In the genomic region with DNA sequence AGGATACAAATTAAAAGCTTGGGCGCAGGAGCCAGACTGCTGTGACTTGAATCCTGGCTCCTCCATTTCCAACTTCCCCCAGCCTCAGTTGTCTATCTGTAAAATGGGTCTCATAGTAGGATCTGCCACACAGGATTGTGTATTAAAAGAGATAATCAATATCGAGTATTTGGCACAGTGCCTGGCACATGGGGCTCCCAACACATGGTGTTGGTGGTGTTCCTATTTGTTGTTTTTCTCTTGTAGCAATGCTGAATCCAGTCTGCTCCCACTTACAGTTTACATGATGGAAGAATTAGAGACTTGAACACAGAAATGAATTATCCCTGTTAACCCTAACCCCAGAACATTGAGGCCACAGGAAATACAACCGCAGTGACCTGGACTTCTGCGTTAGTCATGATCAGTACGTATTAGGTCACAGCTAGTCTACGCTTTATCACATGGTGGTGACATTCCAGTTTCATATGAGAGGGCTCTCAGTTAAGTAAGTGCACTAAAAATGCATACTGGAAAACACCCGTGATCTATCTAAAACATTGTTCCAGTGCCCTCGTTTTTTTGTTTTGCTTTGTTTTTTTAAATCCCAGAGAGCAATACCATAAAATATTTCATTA, we compare ENCODE assay signal across 8 cellular contexts.
DNase-seq lines count a peak whose midpoint lies in the region; ATAC-seq and TF ChIP-seq lines count a peak whose summit lies in the region.

No MANE protein-coding gene starts in this region.

- H3K27ac ChIP-seq in SJSA1 = peak overlapping the region; percentile 97

- DNase-seq in GM03348 (ENCODE audit: low spot score) = peak; percentile 63
- DNase-seq in SJSA1 (ENCODE audit: low read depth in 1 of 2, low spot score in 2 of 2) = peak in 1 of 2 experiments; percentile 85
- DNase-seq in epithelial cell of proximal tubule (ENCODE audit: low read depth) = peak; percentile 98
- peak; percentile 98 for DNase-seq in renal cortical epithelial cell (ENCODE audit: low read depth)
- no peak for DNase-seq in NCI-H524 treated with DMSO at 0.1 percent for 48 hours (lab: John Stamatoyannopoulos, UW)
- DNase-seq in COLO668 (lab: John Stamatoyannopoulos, UW; ENCODE audit: unreplicated experiment) = no peak
- no peak for DNase-seq in NCI-H345 (lab: John Stamatoyannopoulos, UW)

- H3K4me3 ChIP-seq in SJSA1 = no peak overlapping the region
- no peak overlapping the region for H3K4me3 ChIP-seq in epithelial cell of proximal tubule (ENCODE audit: low read depth, low read length)

- peaks cover 77% of the 10 kb centered on the region for H3K36me3 ChIP-seq in SJSA1

- no peaks in the 10 kb centered on the region for H3K27me3 ChIP-seq in SJSA1 (replicated peaks)

- ATAC-seq in GM19023 (IDR thresholded peaks at IDR 0.05; ENCODE audit: unreplicated experiment) = no peak

- H3K9me3 ChIP-seq in SJSA1 (replicated peaks) = no peaks in the 10 kb centered on the region

- H3K4me1 ChIP-seq in SJSA1 (replicated peaks) = peaks cover 72% of the 10 kb centered on the region

- TF ChIP-seq CTCF in epithelial cell of proximal tubule (conservative IDR thresholded peaks at IDR 0.05; ENCODE audit: low read depth, low read length) = no peak

Comparison
In these comparisons a context has a peak if more than half of its experiments do, and no peak if none do; other contexts are left out.
1. DNase-seq: peak in GM03348 (single experiment), epithelial cell of proximal tubule (single experiment) and renal cortical epithelial cell (single experiment); none in NCI-H524 treated with DMSO at 0.1 percent for 48 hours (single experiment), COLO668 (single experiment) and NCI-H345 (single experiment).